14 cellular contexts compared by ENCODE assay signal in genomic region chr4:87932718-87933136, GRCh38. TPM values are rescaled to one million over a fixed set of nuclear protein-coding genes. Genes with fewer than 3 reads are reported as not detected.
"Had no signal": no experiment of that assay in that cellular context is flagged by ENCODE, and none has a peak within 500 bp of the region (broad histone marks: within the 10 kb centered on the region; RNA-seq: fewer than 3 reads in every experiment).

No MANE protein-coding gene starts in this region.

- DNase-seq: activated CD4-positive, alpha-beta T cell treated with anti-CD3 and anti-CD28 coated beads for 1 hour; activated CD8-positive, alpha-beta memory T cell treated with anti-CD3 and anti-CD28 coated beads for 24 hours; activated CD8-positive, alpha-beta memory T cell treated with anti-CD3 and anti-CD28 coated beads, Interleukin-2, amount 50 U/mL, for 48 hours; activated effector memory CD4-positive, alpha-beta T cell treated with anti-CD3 and anti-CD28 coated beads, Interleukin-2, amount 50 U/mL, for 16 hours; activated T-cell treated with anti-CD3 and anti-CD28 coated beads, Interleukin-2, amount 50 U/mL, for 72 hours; effector memory CD4-positive, alpha-beta T cell; mesenchymal stem cell; naive thymus-derived CD4-positive, alpha-beta T cell; right cardiac atrium; stimulated activated naive CD8-positive, alpha-beta T cell treated with anti-CD3 and anti-CD28 coated beads, Interleukin-15, amount 100 ng/mL, for 72 hours; upper lobe of left lung had no signal

- H3K4me1 Mint-ChIP-seq: activated naive CD4-positive, alpha-beta T cell treated with anti-CD3 and anti-CD28 coated beads, Interleukin-2, amount 50 U/mL, for 24 hours; naive thymus-derived CD4-positive, alpha-beta T cell; neural progenitor cell; stimulated activated naive CD8-positive, alpha-beta T cell treated with anti-CD3 and anti-CD28 coated beads, Interleukin-15, amount 100 ng/mL, for 72 hours had no signal

- H3K9me3 Mint-ChIP-seq: dendritic cell treated with granulocyte-macrophage colony-stimulating factor and Interleukin-4, amounts not matched to agents 40 ng/mL and 50 ng/mL, for 4 days; stimulated activated naive CD8-positive, alpha-beta T cell treated with anti-CD3 and anti-CD28 coated beads, Interleukin-15, amount 100 ng/mL, for 72 hours had no signal

- H3K27ac Mint-ChIP-seq: activated naive CD4-positive, alpha-beta T cell treated with anti-CD3 and anti-CD28 coated beads, Interleukin-2, amount 50 U/mL, for 24 hours; activated T-cell treated with anti-CD3 and anti-CD28 coated beads, Interleukin-2, amount 50 U/mL, for 72 hours; dendritic cell treated with granulocyte-macrophage colony-stimulating factor and Interleukin-4, amounts not matched to agents 40 ng/mL and 50 ng/mL, for 4 days; naive thymus-derived CD4-positive, alpha-beta T cell; neural progenitor cell; stimulated activated naive CD8-positive, alpha-beta T cell treated with anti-CD3 and anti-CD28 coated beads, Interleukin-15, amount 100 ng/mL, for 72 hours had no signal

- H3K36me3 Mint-ChIP-seq: activated naive CD4-positive, alpha-beta T cell treated with anti-CD3 and anti-CD28 coated beads, Interleukin-2, amount 50 U/mL, for 24 hours; neural progenitor cell had no signal

- ATAC-seq: activated T-cell treated with anti-CD3 and anti-CD28 coated beads, Interleukin-2, amount 50 U/mL, for 72 hours; naive thymus-derived CD4-positive, alpha-beta T cell; right cardiac atrium; stimulated activated naive CD8-positive, alpha-beta T cell treated with anti-CD3 and anti-CD28 coated beads, Interleukin-15, amount 100 ng/mL, for 72 hours had no signal

- H3K4me3 Mint-ChIP-seq: activated naive CD4-positive, alpha-beta T cell treated with anti-CD3 and anti-CD28 coated beads, Interleukin-2, amount 50 U/mL, for 24 hours; activated T-cell treated with anti-CD3 and anti-CD28 coated beads, Interleukin-2, amount 50 U/mL, for 72 hours; dendritic cell treated with granulocyte-macrophage colony-stimulating factor and Interleukin-4, amounts not matched to agents 40 ng/mL and 50 ng/mL, for 4 days; naive thymus-derived CD4-positive, alpha-beta T cell; neural progenitor cell; stimulated activated naive CD8-positive, alpha-beta T cell treated with anti-CD3 and anti-CD28 coated beads, Interleukin-15, amount 100 ng/mL, for 72 hours had no signal

RNA-seq across cellular contexts. Expression of gene SPP1, which starts 42.8 kb away (rescaled TPM):
- polyA plus RNA-seq: naive thymus-derived CD4-positive, alpha-beta T cell had no signal
